In the genomic region with DNA sequence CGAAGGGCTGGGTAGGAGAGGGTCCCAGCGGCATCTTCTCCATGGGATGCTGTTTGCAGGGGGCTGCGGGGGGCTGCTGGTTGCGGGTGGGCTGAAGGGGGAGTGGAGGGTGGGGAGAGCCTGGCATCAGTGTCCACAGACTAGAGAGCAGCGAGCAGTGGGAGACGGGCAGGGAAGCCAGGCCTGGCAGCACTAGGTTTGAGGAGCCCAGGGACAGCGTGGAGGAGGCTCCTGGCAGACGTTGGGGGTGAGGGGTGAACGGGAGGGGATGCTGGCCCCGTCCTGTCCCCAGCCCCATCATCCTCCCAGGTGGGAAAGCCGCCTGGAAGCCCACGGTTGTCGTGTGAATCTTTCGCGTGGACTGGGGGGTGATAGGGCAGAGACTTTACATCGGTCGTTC, we compare ENCODE assay signal across 1 cellular context.
TF ChIP-seq lines count a peak whose summit lies in the region.

No MANE protein-coding gene starts in this region.

TF ChIP-seq in HepG2, 621 proteins besides CTCF, POLR2A, EP300 and RAD21 (continued from another document):
- TF ChIP-seq ZNF407 (CRISPR knock-in tag; IDR thresholded peaks at IDR 0.05; ENCODE audit: not compliant biosample characterization) (no peak), EZH2 (conservative IDR thresholded peaks at IDR 0.05; ENCODE audit: low read depth, low read length) (no peak), PPARG (CRISPR knock-in tag; conservative IDR thresholded peaks at IDR 0.05) (no peak), NFE2 (CRISPR knock-in tag; IDR thresholded peaks at IDR 0.05) (no peak), GATAD1 (CRISPR knock-in tag; IDR thresholded peaks at IDR 0.05) (no peak), ZNF292 (CRISPR knock-in tag; IDR thresholded peaks at IDR 0.05; ENCODE audit: borderline replicate concordance, low read depth) (no peak)
- TF ChIP-seq, protein P1, sequence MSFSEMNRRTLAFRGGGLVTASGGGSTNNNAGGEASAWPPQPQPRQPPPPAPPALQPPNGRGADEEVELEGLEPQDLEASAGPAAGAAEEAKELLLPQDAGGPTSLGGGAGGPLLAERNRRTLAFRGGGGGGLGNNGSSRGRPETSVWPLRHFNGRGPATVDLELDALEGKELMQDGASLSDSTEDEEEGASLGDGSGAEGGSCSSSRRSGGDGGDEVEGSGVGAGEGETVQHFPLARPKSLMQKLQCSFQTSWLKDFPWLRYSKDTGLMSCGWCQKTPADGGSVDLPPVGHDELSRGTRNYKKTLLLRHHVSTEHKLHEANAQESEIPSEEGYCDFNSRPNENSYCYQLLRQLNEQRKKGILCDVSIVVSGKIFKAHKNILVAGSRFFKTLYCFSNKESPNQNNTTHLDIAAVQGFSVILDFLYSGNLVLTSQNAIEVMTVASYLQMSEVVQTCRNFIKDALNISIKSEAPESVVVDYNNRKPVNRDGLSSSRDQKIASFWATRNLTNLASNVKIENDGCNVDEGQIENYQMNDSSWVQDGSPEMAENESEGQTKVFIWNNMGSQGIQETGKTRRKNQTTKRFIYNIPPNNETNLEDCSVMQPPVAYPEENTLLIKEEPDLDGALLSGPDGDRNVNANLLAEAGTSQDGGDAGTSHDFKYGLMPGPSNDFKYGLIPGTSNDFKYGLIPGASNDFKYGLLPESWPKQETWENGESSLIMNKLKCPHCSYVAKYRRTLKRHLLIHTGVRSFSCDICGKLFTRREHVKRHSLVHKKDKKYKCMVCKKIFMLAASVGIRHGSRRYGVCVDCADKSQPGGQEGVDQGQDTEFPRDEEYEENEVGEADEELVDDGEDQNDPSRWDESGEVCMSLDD (CRISPR knock-in tag; IDR thresholded peaks at IDR 0.05; ENCODE audit: borderline replicate concordance), result no peak
